10 cellular contexts compared by ENCODE assay signal in genomic region chr9:7234144-7234543, GRCh38.
DNase-seq lines count a peak whose midpoint lies in the region; ATAC-seq and TF ChIP-seq lines count a peak whose summit lies in the region.
"Had no signal": no experiment of that assay in that cellular context is flagged by ENCODE, and none has a peak within 500 bp of the region (broad histone marks: within the 10 kb centered on the region; RNA-seq: fewer than 3 reads in every experiment).

No MANE protein-coding gene starts in this region.

- peaks cover 7% of the 10 kb centered on the region for H3K36me3 Mint-ChIP-seq in Caco-2 (ENCODE audit: insufficient read depth, unreplicated experiment)
- H3K36me3 Mint-ChIP-seq: natural killer cell had no signal

- POLR2A ChIA-PET in Caco-2 (lab: Charles Lee) = no interaction called here

- no peaks in the 10 kb centered on the region for H3K36me3 ChIP-seq in Caco-2 (ENCODE audit: control insufficient read depth, insufficient read depth, low read length)
- H3K36me3 ChIP-seq in osteoblast (ENCODE audit: insufficient read depth, low read length) = no peaks in the 10 kb centered on the region
- H3K36me3 ChIP-seq: SJSA1 had no signal

- H3K9me3 Mint-ChIP-seq in Caco-2 (ENCODE audit: unreplicated experiment) = no peaks in the 10 kb centered on the region
- H3K9me3 Mint-ChIP-seq: natural killer cell had no signal

- H3K27ac Mint-ChIP-seq in Caco-2 (ENCODE audit: unreplicated experiment) = no peak overlapping the region
- H3K27ac Mint-ChIP-seq: natural killer cell had no signal

- intact Hi-C loops in Caco-2 (cut with micrococcal nuclease; ENCODE audit: unreplicated experiment) = no loop called here

- H3K79me2 ChIP-seq in osteoblast (ENCODE audit: insufficient read depth, low read length) = no peaks in the 10 kb centered on the region

- H4K20me1 ChIP-seq in osteoblast (ENCODE audit: insufficient read depth, low read length) = no peaks in the 10 kb centered on the region

- no TSS peak for BruUV-seq in Caco-2 (replicated peaks; lab: Mats Ljungman, UMichigan)

- H3K4me2 ChIP-seq in osteoblast (ENCODE audit: insufficient read depth, low read length) = no peak overlapping the region

- peaks cover 12% of the 10 kb centered on the region for H3K4me1 Mint-ChIP-seq in Caco-2 (ENCODE audit: low read depth, unreplicated experiment)
- H3K4me1 Mint-ChIP-seq: natural killer cell had no signal

- H3K9me3 ChIP-seq in Caco-2 (no peaks in the 10 kb centered on the region), osteoblast (ENCODE audit: low read depth, low read length) (no peaks in the 10 kb centered on the region)
- H3K9me3 ChIP-seq: SJSA1 had no signal

- TF ChIP-seq POLR2A in GM18505 (IDR thresholded peaks at IDR 0.05; ENCODE audit: borderline replicate concordance, extremely low read depth, insufficient read depth, insufficient read length) = no peak

- DNase-seq in Caco-2 = peak in 1 of 2 experiments; percentile 48
- DNase-seq in LHCN-M2 (ENCODE audit: low read depth) = peak; percentile 46
- DNase-seq in amniotic epithelial cell (ENCODE audit: low read depth) = peak; percentile 55
- no peak for DNase-seq in osteoblast (ENCODE audit: insufficient read length, low spot score, missing footprints)
- DNase-seq in kidney glomerular epithelial cell (lab: John Stamatoyannopoulos, UW) = no peak
- DNase-seq in COR-L47 (lab: John Stamatoyannopoulos, UW) = no peak
- DNase-seq: natural killer cell had no signal

- H3K4me1 ChIP-seq in Caco-2 = 0 out of 2 replicates have a peak, but pooled peaks cover 3% of the 10 kb centered on the region
- H3K4me1 ChIP-seq in osteoblast (ENCODE audit: insufficient read depth, low read length) = peaks cover 8% of the 10 kb centered on the region
- H3K4me1 ChIP-seq: SJSA1 had no signal

- H3K27me3 ChIP-seq in Caco-2 (replicated peaks; ENCODE audit: control insufficient read depth, insufficient read depth, low read length) (no peaks in the 10 kb centered on the region; the same call in 1 of the 2 replicates), osteoblast (ENCODE audit: insufficient read depth, low read length) (peaks cover 13% of the 10 kb centered on the region)
- H3K27me3 ChIP-seq: SJSA1 had no signal

- ATAC-seq in GM19372 (IDR thresholded peaks at IDR 0.05; ENCODE audit: low read depth, unreplicated experiment) (peak; percentile 64), GM18505 (IDR thresholded peaks at IDR 0.05; ENCODE audit: unreplicated experiment) (no peak)

- no peak overlapping the region for H3K27ac ChIP-seq in osteoblast (ENCODE audit: low read depth, low read length)
- H3K27ac ChIP-seq: SJSA1 had no signal

- no peak overlapping the region for H2AFZ ChIP-seq in osteoblast (ENCODE audit: low read length)

- CTCF ChIA-PET in Caco-2 (lab: Charles Lee) = interaction anchor here (0.6 to 1.2 kb wide), 7 partner anchors 34 to 1548 kb away, joined by 3 to 9 read pairs (median 6); no protein-coding TSS in a partner anchor

- TF ChIP-seq CTCF in Caco-2 (IDR thresholded peaks at IDR 0.05; ENCODE audit: insufficient read depth in 1 of 2, low read depth in 1 of 2, low read length in 1 of 2, severe bottlenecking in 1 of 2, unreplicated experiment in 1 of 2) (peak; percentile 31 to 46), osteoblast (IDR thresholded peaks at IDR 0.05; ENCODE audit: extremely low read depth, low read depth, low read length) (peak; percentile 66)

- H3K4me3 ChIP-seq in Caco-2 (ENCODE audit: low read depth, low read length) (no peak overlapping the region), osteoblast (ENCODE audit: insufficient read depth, low read length) (no peak overlapping the region)
- H3K4me3 ChIP-seq: SJSA1 had no signal

- peaks cover 28% of the 10 kb centered on the region for H3K27me3 Mint-ChIP-seq in Caco-2 (ENCODE audit: insufficient read depth, unreplicated experiment)

- H3K4me3 Mint-ChIP-seq in Caco-2 (ENCODE audit: unreplicated experiment) = no peak overlapping the region
- H3K4me3 Mint-ChIP-seq: natural killer cell had no signal

Comparison
In these comparisons a context has a peak if more than half of its experiments do, and no peak if none do; other contexts are left out.
1. DNase-seq: peak in LHCN-M2 (single experiment) and amniotic epithelial cell (single experiment); none in osteoblast (single experiment), kidney glomerular epithelial cell (single experiment) and COR-L47 (single experiment).